Comparison of ENCODE assay signal across 20 cellular contexts in the genomic region with DNA sequence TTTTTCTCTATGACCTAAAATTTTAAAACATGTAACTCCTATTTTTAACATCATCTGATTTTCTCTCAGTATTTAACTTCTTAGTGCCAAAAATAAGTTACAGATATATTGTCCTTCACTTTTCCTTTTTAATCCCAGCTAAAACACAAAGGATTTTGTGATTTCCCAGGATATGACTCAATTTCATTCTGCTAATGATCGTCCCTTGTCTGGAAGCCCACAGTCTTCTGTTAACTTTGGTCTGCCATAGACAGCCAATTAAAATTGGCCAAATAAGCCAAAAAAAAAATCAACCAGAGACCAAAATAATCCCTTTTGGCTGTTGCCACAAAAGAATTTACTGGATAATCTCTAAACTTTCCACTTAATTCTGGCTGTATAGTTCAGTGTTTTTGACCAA.
DNase-seq lines count a peak whose midpoint lies in the region; ATAC-seq and TF ChIP-seq lines count a peak whose summit lies in the region.
"Had no signal": no experiment of that assay in that cellular context is flagged by ENCODE, and none has a peak within 500 bp of the region (broad histone marks: within the 10 kb centered on the region; RNA-seq: fewer than 3 reads in every experiment).

No MANE protein-coding gene starts in this region.

- intact Hi-C loops in left cardiac atrium (cut with DNase I), result no loop called here

- no peaks in the 10 kb centered on the region for H3K27me3 ChIP-seq in right atrium auricular region
- no peaks in the 10 kb centered on the region for H3K27me3 ChIP-seq in RWPE2 (ENCODE audit: insufficient read depth, poor library complexity, severe bottlenecking)
- no peaks in the 10 kb centered on the region for H3K27me3 ChIP-seq in smooth muscle cell (ENCODE audit: low read depth)
- H3K27me3 ChIP-seq: MG63, Peyer's patch, SJCRH30 had no signal

- H3K27ac ChIP-seq in right atrium auricular region (no peak overlapping the region), RWPE2 (ENCODE audit: poor library complexity, severe bottlenecking) (peak overlapping the region; percentile 81), epithelial cell of prostate (peak overlapping the region; percentile 100), smooth muscle cell (ENCODE audit: low read depth) (peak overlapping the region; percentile 17)
- H3K27ac ChIP-seq: Peyer's patch, SJCRH30 had no signal

- TF ChIP-seq CTCF in right atrium auricular region (IDR thresholded peaks at IDR 0.05) (no peak), RWPE2 (IDR thresholded peaks at IDR 0.05; ENCODE audit: poor library complexity, severe bottlenecking) (no peak), smooth muscle cell (IDR thresholded peaks at IDR 0.05; ENCODE audit: borderline replicate concordance, insufficient read depth, poor library complexity, severe bottlenecking) (no peak)

- H3K4me1 ChIP-seq in right atrium auricular region (no peaks in the 10 kb centered on the region), RWPE2 (ENCODE audit: insufficient read depth, poor library complexity, severe bottlenecking) (peaks cover 38% of the 10 kb centered on the region), smooth muscle cell (ENCODE audit: low read depth) (peaks cover 5% of the 10 kb centered on the region)
- H3K4me1 ChIP-seq: Peyer's patch had no signal

- no peaks in the 10 kb centered on the region for H3F3A ChIP-seq in smooth muscle cell (ENCODE audit: low read depth)

- H2AFZ ChIP-seq in smooth muscle cell (ENCODE audit: low read depth), result no peak overlapping the region

- ATAC-seq in left cardiac atrium (peak; percentile 38 to 44), RWPE2 (ENCODE audit: low read depth) (no peak), HG03097 (IDR thresholded peaks at IDR 0.05; ENCODE audit: low FRiP score, unreplicated experiment) (no peak)
- ATAC-seq: HCT116 had no signal

- 29% methylated on average over 1 of the region's 1 CpG for WGBS in smooth muscle cell (ENCODE audit: low lambda C conversion rate)

- DNase-seq in left cardiac atrium (no peak), right atrium auricular region (ENCODE audit: low spot score) (no peak), RWPE2 (ENCODE audit: low spot score) (no peak), epithelial cell of prostate (ENCODE audit: low read depth, low spot score) (no peak), smooth muscle cell (lab: John Stamatoyannopoulos, UW; ENCODE audit: unreplicated experiment) (no peak), NCI-H1436 treated with DMSO at 0.1 percent for 48 hours (lab: John Stamatoyannopoulos, UW) (no peak)
- DNase-seq in activated CD4-positive, CD25-positive, alpha-beta regulatory T cell treated with anti-CD3 and anti-CD28 coated beads, Interleukin-2, amount 50 U/mL, for 72 hours, result no peak
- DNase-seq: DMS79; GOT3; Kasumi-1; NCI-H1417; NCI-H187; NCI-H2107; NCI-H69; NK-92 treated with Interleukin-12 subunit alpha and Interleukin-12 subunit beta, amount 100 ng/mL, for 24 hours; Peyer's patch had no signal

- H3K79me2 ChIP-seq in smooth muscle cell (ENCODE audit: low read depth), result no peaks in the 10 kb centered on the region

- H3K4me3 ChIP-seq in right atrium auricular region, result no peak overlapping the region
- no peak overlapping the region for H3K4me3 ChIP-seq in RWPE2 (ENCODE audit: severe bottlenecking)
- no peak overlapping the region for H3K4me3 ChIP-seq in smooth muscle cell
- H3K4me3 ChIP-seq: MG63, Peyer's patch, SJCRH30 had no signal

- H3K36me3 ChIP-seq in right atrium auricular region (no peaks in the 10 kb centered on the region), RWPE2 (ENCODE audit: low read depth) (no peaks in the 10 kb centered on the region), smooth muscle cell (ENCODE audit: low read depth) (no peaks in the 10 kb centered on the region)
- H3K36me3 ChIP-seq: MG63, Peyer's patch, SJCRH30 had no signal

- H3K4me2 ChIP-seq in smooth muscle cell, result no peak overlapping the region

- H3K9me3 ChIP-seq in right atrium auricular region (no peaks in the 10 kb centered on the region), RWPE2 (ENCODE audit: severe bottlenecking) (no peaks in the 10 kb centered on the region), smooth muscle cell (replicated peaks; ENCODE audit: low read depth) (no peaks in the 10 kb centered on the region)
- H3K9me3 ChIP-seq: Peyer's patch had no signal

- no peaks in the 10 kb centered on the region for H4K20me1 ChIP-seq in smooth muscle cell (ENCODE audit: low read depth)

- H3K9ac ChIP-seq in smooth muscle cell (ENCODE audit: low read depth), result no peak overlapping the region

Comparison
In these comparisons a context has a peak if more than half of its experiments do, and no peak if none do; other contexts are left out.
1. ATAC-seq: peak in left cardiac atrium (2 of 2); none in RWPE2 (single experiment) and HG03097 (single experiment).
2. H3K27ac ChIP-seq: peak in RWPE2 (single experiment), epithelial cell of prostate (single experiment) and smooth muscle cell (single experiment); none in right atrium auricular region (0 of 2).